In the genomic region with DNA sequence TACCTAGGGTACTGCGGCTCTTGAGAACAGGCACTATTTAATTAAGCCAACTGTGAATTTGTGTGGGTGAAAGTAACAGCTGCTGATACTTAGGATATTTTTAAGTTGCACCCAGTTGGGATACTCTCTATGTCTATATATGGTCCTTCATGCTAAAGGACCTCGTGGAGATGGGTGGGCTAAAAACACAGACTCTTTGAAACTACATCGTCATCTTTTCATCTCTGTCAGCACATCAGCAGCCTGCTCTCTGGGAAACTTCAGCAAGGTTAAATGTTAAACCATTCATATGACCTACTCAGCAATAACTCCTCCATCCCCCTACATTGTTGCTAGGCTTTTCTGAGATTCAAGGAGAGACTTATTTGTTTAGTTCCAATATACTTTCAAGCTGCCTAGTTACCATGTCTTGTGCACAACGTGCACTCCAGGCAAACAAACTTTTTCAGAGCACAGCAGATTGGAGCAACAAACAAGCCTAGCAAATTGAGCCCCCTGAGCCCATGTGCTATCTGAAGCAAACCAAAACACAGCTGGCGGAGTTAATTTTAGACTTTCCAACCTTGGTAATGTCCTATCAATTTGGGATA, we compare ENCODE assay signal across 11 cellular contexts. TPM values are rescaled to one million over a fixed set of nuclear protein-coding genes. Genes with fewer than 3 reads are reported as not detected.
A peak's percentile ranks its signal among the peaks of the same experiment; 100 is the strongest.
DNase-seq lines count a peak whose midpoint lies in the region; ATAC-seq and TF ChIP-seq lines count a peak whose summit lies in the region.
"Had no signal": no experiment of that assay in that cellular context is flagged by ENCODE, and none has a peak within 500 bp of the region (broad histone marks: within the 10 kb centered on the region; RNA-seq: fewer than 3 reads in every experiment).

No MANE protein-coding gene starts in this region.

- no peak overlapping the region for H3K4me3 Mint-ChIP-seq in activated T-cell treated with anti-CD3 and anti-CD28 coated beads, Interleukin-2, amount 50 U/mL, for 72 hours

- in situ Hi-C loops in ACHN (cut with HindIII; ENCODE audit: low pct_ligation_motif_present, low pct_unique_long_range_greater_than_20kb, low sequenced_read_pairs) = no loop called here
- in situ Hi-C loops in SK-MEL-5 (cut with HindIII; ENCODE audit: low pct_unique_long_range_greater_than_20kb, low sequenced_read_pairs) = no loop called here

- H3K36me3 Mint-ChIP-seq in activated T-cell treated with anti-CD3 and anti-CD28 coated beads, Interleukin-2, amount 50 U/mL, for 72 hours (ENCODE audit: insufficient read depth in 2 of 2) = no peaks in the 10 kb centered on the region

- CTCF ChIA-PET in RWPE1 (lab: Yijun Ruan, JAX) = no interaction called here

- DNase-seq in ACHN (peak; percentile 2), SK-MEL-5 (ENCODE audit: low read depth, low spot score) (peak; percentile 39), RWPE1 (ENCODE audit: low spot score) (no peak), coronary artery (ENCODE audit: low spot score) (no peak), T-helper 1 cell (no peak)
- no peak for DNase-seq in activated T-cell treated with anti-CD3 and anti-CD28 coated beads, Interleukin-2, amount 50 U/mL, for 72 hours
- DNase-seq: cerebellar nuclear complex, occipital lobe, SHP77 treated with DMSO at 0.1 percent for 48 hours had no signal

- H3K4me1 Mint-ChIP-seq in activated T-cell treated with anti-CD3 and anti-CD28 coated beads, Interleukin-2, amount 50 U/mL, for 72 hours (ENCODE audit: low read depth) = no peaks in the 10 kb centered on the region

- no peaks in the 10 kb centered on the region for H3K9me3 Mint-ChIP-seq in activated T-cell treated with anti-CD3 and anti-CD28 coated beads, Interleukin-2, amount 50 U/mL, for 72 hours

- no peaks in the 10 kb centered on the region for H3K27me3 ChIP-seq in layer of hippocampus (ENCODE audit: control insufficient read depth, insufficient read depth, low read length)

- peak overlapping the region; percentile 73 for H3K27ac ChIP-seq in layer of hippocampus (ENCODE audit: low read depth, low read length)
- no peak overlapping the region for H3K27ac ChIP-seq in RWPE1
- peak overlapping the region in 1 of 2 donors; percentile 2 for H3K27ac ChIP-seq in coronary artery

- POLR2A ChIA-PET in RWPE1 (lab: Yijun Ruan, JAX; ENCODE audit: low non-redundant PET) = no interaction called here

- no peak overlapping the region for H3K27ac Mint-ChIP-seq in activated T-cell treated with anti-CD3 and anti-CD28 coated beads, Interleukin-2, amount 50 U/mL, for 72 hours

- H3K4me3 ChIP-seq in coronary artery = no peak overlapping the region

- no peaks in the 10 kb centered on the region for H3K27me3 Mint-ChIP-seq in activated T-cell treated with anti-CD3 and anti-CD28 coated beads, Interleukin-2, amount 50 U/mL, for 72 hours (ENCODE audit: low read depth)

- ATAC-seq in GM21619 (IDR thresholded peaks at IDR 0.05; ENCODE audit: unreplicated experiment) = peak; percentile 79
- ATAC-seq in activated T-cell treated with anti-CD3 and anti-CD28 coated beads, Interleukin-2, amount 50 U/mL, for 72 hours (replicated peaks in 1 of 2) = no peak

- TF ChIP-seq CTCF in RWPE1 (conservative IDR thresholded peaks at IDR 0.05; ENCODE audit: low read depth) (no peak), coronary artery (IDR thresholded peaks at IDR 0.05) (no peak)

RNA-seq across cellular contexts. Expression of a gene that starts 6.2 kb away (rescaled TPM):
- 23.3 and 27.1 TPM in 2 replicates for total RNA-seq in SK-MEL-5 (2014; rRNA removed; shearing (Covaris generic))
- 38.5 and 54.3 TPM in 2 replicates for polyA plus RNA-seq in SK-MEL-5 (2015; cell fraction: cytosol; rRNA removed)
- 69.4 and 69.6 TPM in 2 replicates for polyA plus RNA-seq in SK-MEL-5 (2015; cell fraction: nucleus; rRNA removed)
- 10 to 100 TPM; 27.6 to 34.3 TPM for total RNA-seq in activated T-cell treated with anti-CD3 and anti-CD28 coated beads, Interleukin-2, amount 50 U/mL, for 72 hours

RNA-seq across cellular contexts. Expression of a gene that starts 56.3 kb away (rescaled TPM):
- 194 and 215 TPM in 2 replicates for total RNA-seq in SK-MEL-5 (2014; rRNA removed; shearing (Covaris generic))
- polyA plus RNA-seq in SK-MEL-5 (2015; cell fraction: cytosol; rRNA removed) = 134 and 173 TPM in 2 replicates
- polyA plus RNA-seq in SK-MEL-5 (2015; cell fraction: nucleus; rRNA removed) = 152 TPM in 2 replicates
- total RNA-seq in activated T-cell treated with anti-CD3 and anti-CD28 coated beads, Interleukin-2, amount 50 U/mL, for 72 hours = 100 to 1,000 TPM; 107 to 132 TPM

Comparison
In these comparisons a context has a peak if more than half of its experiments do, and no peak if none do; other contexts are left out.
1. DNase-seq: peak in ACHN (single experiment) and SK-MEL-5 (single experiment); none in RWPE1 (single experiment), coronary artery (single experiment), activated T-cell treated with anti-CD3 and anti-CD28 coated beads, Interleukin-2, amount 50 U/mL, for 72 hours (0 of 2) and T-helper 1 cell (0 of 5).